ENCODE assay signal across 22 cellular contexts in the genomic region with DNA sequence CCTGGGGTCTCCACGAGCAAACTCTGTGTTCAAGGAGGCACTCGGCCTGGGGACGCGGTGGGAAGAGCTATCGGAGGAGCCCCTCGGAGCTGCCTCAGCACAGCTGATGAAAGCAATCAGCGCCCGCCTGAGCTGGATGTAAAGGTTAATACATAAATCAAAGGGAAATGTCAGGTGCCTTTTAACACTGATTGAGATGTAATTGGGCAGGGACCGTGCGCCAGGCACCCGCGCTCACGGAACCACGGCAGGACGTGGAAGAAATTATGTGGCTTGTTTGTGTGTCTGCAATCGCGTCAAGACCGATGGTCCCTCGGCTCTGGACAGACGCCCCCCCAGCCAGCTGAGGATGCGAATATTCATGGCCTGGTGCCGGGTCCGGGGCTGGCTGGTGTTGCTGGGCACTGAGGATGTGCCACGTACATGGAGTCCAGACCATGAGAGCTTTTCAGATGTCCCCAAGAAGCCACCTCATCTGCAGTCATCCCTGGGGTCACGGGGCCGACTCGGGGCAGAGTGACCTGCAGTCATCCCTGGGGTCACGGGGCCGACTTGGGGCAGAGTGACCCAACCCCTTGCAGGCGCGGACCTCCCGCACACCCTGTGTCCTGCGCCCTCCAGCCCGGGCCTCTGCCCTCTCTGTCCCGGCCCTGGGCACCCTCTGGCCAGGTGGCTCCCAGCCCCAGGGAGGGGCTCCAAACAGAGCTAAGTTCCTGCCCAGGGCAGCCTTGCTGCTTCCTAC. TPM values are rescaled to one million over a fixed set of nuclear protein-coding genes. Genes with fewer than 3 reads are reported as not detected.
"Had no signal": no experiment of that assay in that cellular context is flagged by ENCODE, and none has a peak within 500 bp of the region (broad histone marks: within the 10 kb centered on the region; RNA-seq: fewer than 3 reads in every experiment).

No MANE protein-coding gene starts in this region.

- H3K4me3 ChIP-seq: coronary artery, esophagus muscularis mucosa, gastrocnemius medialis, pancreas, right lobe of liver, smooth muscle cell, upper lobe of left lung had no signal

- H3K36me3 ChIP-seq: esophagus muscularis mucosa, gastrocnemius medialis, neutrophil, pancreas, right lobe of liver, upper lobe of left lung had no signal

- H3K27ac ChIP-seq: coronary artery, esophagus muscularis mucosa, gastrocnemius medialis, neutrophil, pancreas, right lobe of liver, upper lobe of left lung had no signal

- H3K27ac Mint-ChIP-seq: activated naive CD8-positive, alpha-beta T cell treated with anti-CD3 and anti-CD28 coated beads for 36 hours; mesothelial cell of epicardium; naive thymus-derived CD8-positive, alpha-beta T cell; WTC11 had no signal

- H3K4me1 Mint-ChIP-seq: activated naive CD8-positive, alpha-beta T cell treated with anti-CD3 and anti-CD28 coated beads for 36 hours; WTC11 had no signal

- DNase-seq: activated naive CD8-positive, alpha-beta T cell treated with anti-CD3 and anti-CD28 coated beads for 36 hours; activated T-cell treated with anti-CD3 and anti-CD28 coated beads, Interleukin-2, amount 50 U/mL, for 1 hour; gastrocnemius medialis; islet precursor cell; mammary epithelial cell; naive thymus-derived CD8-positive, alpha-beta T cell; stimulated activated CD4-positive, alpha-beta T cell treated with anti-CD3 and anti-CD28 coated beads, Interleukin-2, amount 100 ng/mL, for 48 hours; stimulated activated naive CD4-positive, alpha-beta T cell treated with Interleukin-2 at 50 U/mL for 16 hours; T-helper 9 cell had no signal

- ATAC-seq: gastrocnemius medialis; naive thymus-derived CD8-positive, alpha-beta T cell; pancreas; WTC11 had no signal

- H3K27me3 Mint-ChIP-seq: activated naive CD8-positive, alpha-beta T cell treated with anti-CD3 and anti-CD28 coated beads for 36 hours had no signal

- H3K4me3 Mint-ChIP-seq: activated naive CD8-positive, alpha-beta T cell treated with anti-CD3 and anti-CD28 coated beads for 36 hours; mesothelial cell of epicardium; naive thymus-derived CD8-positive, alpha-beta T cell; WTC11 had no signal

- H3K4me1 ChIP-seq: esophagus muscularis mucosa, gastrocnemius medialis, pancreas, right lobe of liver, upper lobe of left lung had no signal

- H3K27me3 ChIP-seq: gastrocnemius medialis, neutrophil, pancreas, right lobe of liver, upper lobe of left lung had no signal

- H3K9me3 ChIP-seq: gastrocnemius medialis, neutrophil, pancreas, right lobe of liver had no signal

- H3K36me3 Mint-ChIP-seq: activated naive CD8-positive, alpha-beta T cell treated with anti-CD3 and anti-CD28 coated beads for 36 hours; mesothelial cell of epicardium; naive thymus-derived CD8-positive, alpha-beta T cell had no signal

RNA-seq across cellular contexts. Expression of a gene that starts 15.6 kb away (rescaled TPM):
- total RNA-seq: activated naive CD8-positive, alpha-beta T cell treated with anti-CD3 and anti-CD28 coated beads for 36 hours; astrocyte; esophagus muscularis mucosa; gastrocnemius medialis; mammary epithelial cell; mesothelial cell of epicardium; naive thymus-derived CD8-positive, alpha-beta T cell; pancreas; pulmonary artery endothelial cell; right lobe of liver; smooth muscle cell; T-helper 1 cell treated with Interleukin-12 subunit alpha and Interleukin-12 subunit beta and Interleukin-4 antibody, amounts not matched to agents 30 ng/mL and 1 ng/mL, for 36 hours; upper lobe of left lung; WTC11 had no signal
- polyA plus RNA-seq: mammary epithelial cell; naive thymus-derived CD8-positive, alpha-beta T cell; pancreas; smooth muscle cell; thymus had no signal
